16 cellular contexts compared by ENCODE assay signal in genomic region chr12:54330442-54330841, GRCh38. TPM values are rescaled to one million over a fixed set of nuclear protein-coding genes. Genes with fewer than 3 reads are reported as not detected.
DNase-seq lines count a peak whose midpoint lies in the region; ATAC-seq, FAIRE-seq and TF ChIP-seq lines count a peak whose summit lies in the region.
"Had no signal": no experiment of that assay in that cellular context is flagged by ENCODE, and none has a peak within 500 bp of the region (broad histone marks: within the 10 kb centered on the region; RNA-seq: fewer than 3 reads in every experiment).

No MANE protein-coding gene starts in this region.

- H3K4me3 ChIP-seq in CD8-positive, alpha-beta T cell (ENCODE audit: low read depth, low read length), result peak overlapping the region; percentile 19
- H3K4me3 ChIP-seq in Loucy (ENCODE audit: low read length, poor library complexity, severe bottlenecking) (no peak overlapping the region), neural progenitor cell (no peak overlapping the region), left ventricle myocardium inferior (no peak overlapping the region), Peyer's patch (no peak overlapping the region)
- H3K4me3 ChIP-seq: gastroesophageal sphincter had no signal

- H3K27me3 Mint-ChIP-seq in CD8-positive, alpha-beta T cell (ENCODE audit: low read depth), result no peaks in the 10 kb centered on the region
- H3K27me3 Mint-ChIP-seq in neural progenitor cell (ENCODE audit: insufficient read depth, low read depth), result peaks cover 4% of the 10 kb centered on the region
- H3K27me3 Mint-ChIP-seq: naive B cell had no signal

- H4K20me1 ChIP-seq in Loucy (ENCODE audit: insufficient read depth, low read length, poor library complexity, severe bottlenecking), result no peaks in the 10 kb centered on the region
- peaks cover 6% of the 10 kb centered on the region for H4K20me1 ChIP-seq in neural progenitor cell (ENCODE audit: low read depth)

- no peaks in the 10 kb centered on the region for H3K9me3 Mint-ChIP-seq in CD8-positive, alpha-beta T cell
- H3K9me3 Mint-ChIP-seq in neural progenitor cell, result no peaks in the 10 kb centered on the region
- H3K9me3 Mint-ChIP-seq: naive B cell had no signal

- ATAC-seq in CD8-positive, alpha-beta T cell, result no peak
- ATAC-seq: gastroesophageal sphincter, sciatic nerve had no signal

- no peak for DNase-seq in CD8-positive, alpha-beta T cell
- DNase-seq in cerebellar cortex (ENCODE audit: low spot score), result peak; percentile 49
- no peak for DNase-seq in neural progenitor cell (ENCODE audit: low spot score)
- DNase-seq in NCI-H82 treated with DMSO at 0.1 percent for 48 hours (lab: John Stamatoyannopoulos, UW; ENCODE audit: unreplicated experiment), result no peak
- no peak for DNase-seq in left ventricle myocardium inferior
- no peak for DNase-seq in Peyer's patch
- no peak for DNase-seq in RCC 7860 (ENCODE audit: low spot score)
- DNase-seq: activated gamma-delta T cell, KG1, naive B cell, NCI-H510A treated with DMSO at 0.1 percent for 48 hours had no signal

- intact Hi-C loops in CD8-positive, alpha-beta T cell (cut with DNase I, micrococcal nuclease), result no loop called here
- intact Hi-C loops in left ventricle myocardium inferior (cut with micrococcal nuclease), result no loop called here

- no peaks in the 10 kb centered on the region for H3K36me3 ChIP-seq in CD8-positive, alpha-beta T cell (ENCODE audit: insufficient read depth, low read length)
- H3K36me3 ChIP-seq in Loucy (ENCODE audit: insufficient read depth, low read length) (no peaks in the 10 kb centered on the region), neural progenitor cell (no peaks in the 10 kb centered on the region), left ventricle myocardium inferior (no peaks in the 10 kb centered on the region), Peyer's patch (peaks cover 0 to 5% (median 0%) of the 10 kb centered on the region in 3 donors)

- POLR2A ChIA-PET in CD8-positive, alpha-beta T cell (lab: Charles Lee), result no interaction called here

- H3K36me3 Mint-ChIP-seq in CD8-positive, alpha-beta T cell, result peaks cover 19% of the 10 kb centered on the region
- H3K36me3 Mint-ChIP-seq in neural progenitor cell, result peaks cover 3% of the 10 kb centered on the region
- H3K36me3 Mint-ChIP-seq: naive B cell had no signal

- H3F3A ChIP-seq in Loucy (ENCODE audit: low read depth) (no peaks in the 10 kb centered on the region), neural progenitor cell (ENCODE audit: low read depth) (peaks cover 28% of the 10 kb centered on the region)

- H3K79me2 ChIP-seq in Loucy (ENCODE audit: insufficient read depth, low read length), result peaks cover 42% of the 10 kb centered on the region
- H3K79me2 ChIP-seq in neural progenitor cell (ENCODE audit: low read depth), result peaks cover 96% of the 10 kb centered on the region

- H3K4me2 ChIP-seq in Loucy (ENCODE audit: low read depth, low read length, poor library complexity, severe bottlenecking), result no peak overlapping the region
- H3K4me2 ChIP-seq in neural progenitor cell, result no peak overlapping the region

- H3K4me1 Mint-ChIP-seq in CD8-positive, alpha-beta T cell (ENCODE audit: low read depth), result peaks cover 51% of the 10 kb centered on the region
- peaks cover 27% of the 10 kb centered on the region for H3K4me1 Mint-ChIP-seq in neural progenitor cell

- TF ChIP-seq POLR2A in Peyer's patch (IDR thresholded peaks at IDR 0.05), result no peak

- CTCF ChIA-PET in CD8-positive, alpha-beta T cell (lab: Charles Lee), result interaction anchor here (1.4 to 2.0 kb wide), 2 partner anchors 9 to 79 kb away, joined by 4 to 7 read pairs; no protein-coding TSS in a partner anchor

- H3K27ac ChIP-seq in CD8-positive, alpha-beta T cell (ENCODE audit: low read depth, low read length), result peak overlapping the region; percentile 20
- H3K27ac ChIP-seq in neural progenitor cell (peak overlapping the region; percentile 42), left ventricle myocardium inferior (replicated peaks) (no peak overlapping the region), Peyer's patch (no peak overlapping the region)
- H3K27ac ChIP-seq: gastroesophageal sphincter had no signal

- no peaks in the 10 kb centered on the region for H3K27me3 ChIP-seq in CD8-positive, alpha-beta T cell (ENCODE audit: insufficient read depth, low read length)
- no peaks in the 10 kb centered on the region for H3K27me3 ChIP-seq in Loucy (ENCODE audit: insufficient read depth, low read length, poor library complexity, severe bottlenecking)
- no peaks in the 10 kb centered on the region for H3K27me3 ChIP-seq in neural progenitor cell
- no peaks in the 10 kb centered on the region for H3K27me3 ChIP-seq in left ventricle myocardium inferior (ENCODE audit: low read depth)
- H3K27me3 ChIP-seq in Peyer's patch, result no peaks in the 10 kb centered on the region
- H3K27me3 ChIP-seq: gastroesophageal sphincter had no signal

- FAIRE-seq in RCC 7860 (lab: Jason Lieb, UNC), result no peak
- FAIRE-seq: endometrium had no signal

- peak overlapping the region; percentile 26 for H3K4me3 Mint-ChIP-seq in CD8-positive, alpha-beta T cell
- H3K4me3 Mint-ChIP-seq in neural progenitor cell, result no peak overlapping the region

- H2AFZ ChIP-seq in Loucy (ENCODE audit: low read length) (no peak overlapping the region), neural progenitor cell (replicated peaks) (no peak overlapping the region)

- peak overlapping the region; percentile 66 for H3K27ac Mint-ChIP-seq in CD8-positive, alpha-beta T cell
- peak overlapping the region; percentile 57 for H3K27ac Mint-ChIP-seq in neural progenitor cell

- no peak for TF ChIP-seq CTCF in CD8-positive, alpha-beta T cell (IDR thresholded peaks at IDR 0.05)
- TF ChIP-seq CTCF in Loucy (conservative IDR thresholded peaks at IDR 0.05; ENCODE audit: low read length) (no peak), neural progenitor cell (IDR thresholded peaks at IDR 0.05) (no peak), left ventricle myocardium inferior (IDR thresholded peaks at IDR 0.05; ENCODE audit: borderline replicate concordance) (no peak), Peyer's patch (IDR thresholded peaks at IDR 0.05) (no peak)

- peak overlapping the region; percentile 2 for H3K9ac ChIP-seq in Loucy (ENCODE audit: low read depth, low read length, poor library complexity, severe bottlenecking)
- H3K9ac ChIP-seq in neural progenitor cell, result no peak overlapping the region

- H3K4me1 ChIP-seq in CD8-positive, alpha-beta T cell (ENCODE audit: insufficient read depth, low read length), result peaks cover 30% of the 10 kb centered on the region
- H3K4me1 ChIP-seq in Loucy (ENCODE audit: insufficient read depth, low read length, poor library complexity, severe bottlenecking) (peaks cover 21% of the 10 kb centered on the region), neural progenitor cell (peaks cover 10% of the 10 kb centered on the region), left ventricle myocardium inferior (peaks cover 84% of the 10 kb centered on the region), Peyer's patch (peaks cover 0 to 61% (median 7%) of the 10 kb centered on the region in 4 donors)

- no peaks in the 10 kb centered on the region for H3K9me3 ChIP-seq in CD8-positive, alpha-beta T cell (ENCODE audit: low read length)
- H3K9me3 ChIP-seq in Loucy (ENCODE audit: insufficient read depth, low read depth, low read length), result no peaks in the 10 kb centered on the region
- H3K9me3 ChIP-seq in neural progenitor cell (ENCODE audit: low read depth), result no peaks in the 10 kb centered on the region
- no peaks in the 10 kb centered on the region for H3K9me3 ChIP-seq in left ventricle myocardium inferior (replicated peaks)
- no peaks in the 10 kb centered on the region for H3K9me3 ChIP-seq in Peyer's patch
- H3K9me3 ChIP-seq: gastroesophageal sphincter had no signal

- no peaks in the 10 kb centered on the region for H3K9me2 ChIP-seq in Loucy (replicated peaks; ENCODE audit: low read depth, low read length)

RNA-seq across cellular contexts. Expression of gene COPZ1, which starts 5.5 kb away (rescaled TPM):
- 10 to 100 TPM; 24.1 to 25.2 TPM for total RNA-seq in CD8-positive, alpha-beta T cell
- total RNA-seq in neural progenitor cell (ENCODE audit: low replicate concordance) (197 and 219 TPM in 2 replicates), left ventricle myocardium inferior (110 TPM), Peyer's patch (10 to 100 TPM; 42.4 to 66.9 (median 54.2) TPM)

RNA-seq across cellular contexts. Expression of gene NFE2, which starts 29.6 kb away (rescaled TPM):
- not detected for total RNA-seq in CD8-positive, alpha-beta T cell
- total RNA-seq in neural progenitor cell (ENCODE audit: low replicate concordance), result 2.8 and 4.3 TPM in 2 replicates
- 0.71 TPM for total RNA-seq in left ventricle myocardium inferior
- total RNA-seq in Peyer's patch, result not detected

RNA-seq across cellular contexts. Expression of gene GPR84, which starts 33.8 kb away (rescaled TPM):
- total RNA-seq in CD8-positive, alpha-beta T cell, result not detected
- total RNA-seq in neural progenitor cell (ENCODE audit: low replicate concordance) (not detected in 2 replicates), left ventricle myocardium inferior (not detected), Peyer's patch (not detected)
- total RNA-seq: H4 had no signal

RNA-seq across cellular contexts. Expression of gene HNRNPA1, which starts 49.9 kb away (rescaled TPM):
- 1,000 to 10,000 TPM; 1,967 to 1,977 TPM for total RNA-seq in CD8-positive, alpha-beta T cell
- total RNA-seq in neural progenitor cell (ENCODE audit: low replicate concordance), result 1,779 and 2,341 TPM in 2 replicates
- 423 TPM for total RNA-seq in left ventricle myocardium inferior
- 100 to 1,000 TPM; 198 to 703 (median 254) TPM for total RNA-seq in Peyer's patch

RNA-seq across cellular contexts. Expression of gene CBX5, which starts 50.5 kb away (rescaled TPM):
- 10 to 100 TPM; 26.1 to 26.7 TPM for total RNA-seq in CD8-positive, alpha-beta T cell
- total RNA-seq in neural progenitor cell (ENCODE audit: low replicate concordance) (232 and 288 TPM in 2 replicates), left ventricle myocardium inferior (44.1 TPM), Peyer's patch (10 to 100 TPM; 14.9 to 33.0 (median 20.4) TPM)

Comparison
In these comparisons a context has a peak if more than half of its experiments do, and no peak if none do; other contexts are left out.
1. H3K27ac ChIP-seq: peak in CD8-positive, alpha-beta T cell (single experiment) and neural progenitor cell (single experiment); none in left ventricle myocardium inferior (single experiment) and Peyer's patch (0 of 4).